ENCODE assay signal across 8 cellular contexts in the genomic region with DNA sequence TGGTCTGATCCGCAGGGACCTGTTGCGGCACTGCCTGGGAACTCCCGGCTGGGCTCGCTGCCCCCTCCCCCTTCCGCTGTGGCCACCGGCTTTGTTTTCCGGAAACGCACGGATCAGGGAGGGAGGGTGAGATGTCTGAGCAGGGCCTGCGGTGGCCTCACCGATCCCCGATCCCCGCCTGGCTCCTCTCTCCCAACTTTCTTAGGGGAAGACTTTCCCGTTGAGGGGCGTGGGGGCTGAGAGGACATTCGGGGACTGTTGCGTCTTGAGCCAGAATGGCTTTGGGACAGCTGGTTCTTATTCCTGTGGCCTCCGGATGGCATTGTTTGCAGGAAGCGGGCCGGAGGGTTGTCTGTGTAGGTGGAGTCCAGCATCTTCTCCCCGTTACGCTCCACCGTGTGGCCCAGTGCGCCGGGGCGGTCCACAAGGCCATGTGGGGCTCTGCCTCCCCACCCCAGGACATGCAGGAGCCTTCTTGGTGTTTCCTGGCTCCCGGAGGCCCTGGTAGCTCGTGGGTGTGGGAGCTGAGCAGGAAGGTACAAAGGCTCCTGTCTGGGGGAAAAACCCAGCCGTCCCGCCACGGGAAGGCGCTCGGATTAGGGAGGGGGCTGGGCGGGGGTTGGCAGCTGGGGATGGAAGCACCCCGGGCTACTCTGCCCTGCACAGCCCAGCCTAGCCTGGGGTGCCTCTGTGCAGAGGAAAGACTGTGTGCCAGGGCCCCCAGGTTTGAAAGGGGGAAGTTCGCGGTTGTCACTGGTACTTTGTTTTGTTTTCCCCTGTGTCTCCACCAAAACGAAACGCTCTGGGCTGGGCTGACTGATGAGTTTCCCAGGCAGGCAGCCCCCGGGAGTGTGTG. TPM values are rescaled to one million over a fixed set of nuclear protein-coding genes. Genes with fewer than 3 reads are reported as not detected.
DNase-seq lines count a peak whose midpoint lies in the region; ATAC-seq and TF ChIP-seq lines count a peak whose summit lies in the region.

No MANE protein-coding gene starts in this region.

- H3K9me3 Mint-ChIP-seq in CD8-positive, alpha-beta T cell, result no peaks in the 10 kb centered on the region

- ATAC-seq in CD8-positive, alpha-beta T cell, result peak; percentile 52
- no peak for ATAC-seq in GM21515 (IDR thresholded peaks at IDR 0.05; ENCODE audit: unreplicated experiment)

- peak overlapping the region; percentile 100 for H3K4me3 ChIP-seq in CD8-positive, alpha-beta T cell (ENCODE audit: low read depth, low read length)
- H3K4me3 ChIP-seq in HAP-1, result peak overlapping the region; percentile 82
- peak overlapping the region; percentile 88 for H3K4me3 ChIP-seq in NT2/D1 (ENCODE audit: insufficient read length, low read depth)
- H3K4me3 ChIP-seq in mucosa of rectum (ENCODE audit: low read length in 2 of 2), result peak overlapping the region; percentile 83 to 85

- peak overlapping the region; percentile 96 for H3K9ac ChIP-seq in NT2/D1 (ENCODE audit: insufficient read length, low read depth)
- H3K9ac ChIP-seq in mucosa of rectum (ENCODE audit: low read depth in 1 of 2, low read length in 2 of 2), result peak overlapping the region; percentile 76 to 81

- H3K4me1 ChIP-seq in CD8-positive, alpha-beta T cell (ENCODE audit: insufficient read depth, low read length), result peaks cover 34% of the 10 kb centered on the region
- peaks cover 14% of the 10 kb centered on the region for H3K4me1 ChIP-seq in HAP-1
- H3K4me1 ChIP-seq in NT2/D1 (ENCODE audit: insufficient read depth, insufficient read length), result peaks cover 33% of the 10 kb centered on the region
- peaks cover 16 to 28% of the 10 kb centered on the region in 2 donors for H3K4me1 ChIP-seq in mucosa of rectum (ENCODE audit: control insufficient read depth in 2 of 2, insufficient read depth in 2 of 2, low read length in 2 of 2)

- in situ Hi-C loops in HAP-1 (cut with MboI; ENCODE audit: low sequenced_read_pairs), result no loop called here

- H3K27me3 Mint-ChIP-seq in CD8-positive, alpha-beta T cell (ENCODE audit: low read depth), result no peaks in the 10 kb centered on the region

- H3K36me3 ChIP-seq in CD8-positive, alpha-beta T cell (ENCODE audit: insufficient read depth, low read length), result no peaks in the 10 kb centered on the region
- H3K36me3 ChIP-seq in HAP-1 (replicated peaks) (no peaks in the 10 kb centered on the region), NT2/D1 (ENCODE audit: insufficient read depth, insufficient read length, low read length) (peaks cover 14% of the 10 kb centered on the region), mucosa of rectum (ENCODE audit: control insufficient read depth in 2 of 2, insufficient read depth in 2 of 2, low read length in 2 of 2) (no peaks in the 10 kb centered on the region)

- peak overlapping the region; percentile 98 for H3K27ac ChIP-seq in CD8-positive, alpha-beta T cell (ENCODE audit: low read depth, low read length)
- H3K27ac ChIP-seq in epithelial cell of prostate (peak overlapping the region; percentile 99), mucosa of rectum (ENCODE audit: low read depth in 2 of 2, low read length in 2 of 2) (peak overlapping the region; percentile 91 to 95)

- no peaks in the 10 kb centered on the region for H3K27me3 ChIP-seq in CD8-positive, alpha-beta T cell (ENCODE audit: insufficient read depth, low read length)
- no peaks in the 10 kb centered on the region for H3K27me3 ChIP-seq in HAP-1 (ENCODE audit: low read depth)
- no peaks in the 10 kb centered on the region for H3K27me3 ChIP-seq in NT2/D1 (ENCODE audit: insufficient read depth, insufficient read length)
- no peaks in the 10 kb centered on the region for H3K27me3 ChIP-seq in mucosa of rectum (ENCODE audit: control insufficient read depth in 2 of 2, insufficient read depth in 2 of 2, low read length in 2 of 2)

- CTCF ChIA-PET in CD8-positive, alpha-beta T cell (lab: Charles Lee), result interaction anchor here (1.5 kb wide), 1 partner anchor 12 kb away, joined by 8 read pairs; no protein-coding TSS in a partner anchor

- DNase-seq in CD8-positive, alpha-beta T cell, result peak; percentile 65 to 90 (median 83)
- peak; percentile 76 to 90 for DNase-seq in HAP-1 (ENCODE audit: low spot score in 2 of 2)
- peak; percentile 72 for DNase-seq in NT2/D1 (ENCODE audit: low read depth, low spot score)
- peak; percentile 80 for DNase-seq in activated T-cell treated with anti-CD3 and anti-CD28 coated beads, Interleukin-2, amount 50 U/mL, for 1 hour
- DNase-seq in epithelial cell of prostate (ENCODE audit: low read depth, low spot score), result no peak
- peak; percentile 53 to 61 for DNase-seq in stimulated activated CD8-positive, alpha-beta memory T cell treated with anti-CD3 and anti-CD28 coated beads, Interleukin-7, amount 100 ng/mL, for 1 hour (ENCODE audit: low read depth in 2 of 2)

- intact Hi-C loops in CD8-positive, alpha-beta T cell (cut with DNase I, micrococcal nuclease), result loop anchor here in 1 of 2 experiments (1.0 kb wide), 1 partner anchor 13 kb away; no protein-coding TSS in a partner anchor

- peak overlapping the region; percentile 93 for H3K4me3 Mint-ChIP-seq in CD8-positive, alpha-beta T cell

- H3K4me1 Mint-ChIP-seq in CD8-positive, alpha-beta T cell (ENCODE audit: low read depth), result peaks cover 30% of the 10 kb centered on the region

- H3K27ac Mint-ChIP-seq in CD8-positive, alpha-beta T cell, result peak overlapping the region; percentile 93

- H3K9me3 ChIP-seq in CD8-positive, alpha-beta T cell (ENCODE audit: low read length), result no peaks in the 10 kb centered on the region
- H3K9me3 ChIP-seq in HAP-1 (no peaks in the 10 kb centered on the region), NT2/D1 (ENCODE audit: insufficient read depth, low read length) (no peaks in the 10 kb centered on the region), mucosa of rectum (ENCODE audit: control insufficient read depth in 2 of 2, low read length in 2 of 2) (no peaks in the 10 kb centered on the region)

- H3K36me3 Mint-ChIP-seq in CD8-positive, alpha-beta T cell, result peaks cover 18% of the 10 kb centered on the region

- POLR2A ChIA-PET in CD8-positive, alpha-beta T cell (lab: Charles Lee), result interaction anchor here (0.6 to 1.4 kb wide), 6 partner anchors 12 to 109 kb away, joined by 3 to 6 read pairs (median 3); a partner anchor contains a TSS

- no peak for TF ChIP-seq CTCF in CD8-positive, alpha-beta T cell (IDR thresholded peaks at IDR 0.05)

RNA-seq across cellular contexts. Expression of a gene that starts 1.3 kb away (rescaled TPM):
- total RNA-seq in CD8-positive, alpha-beta T cell, result 100 to 1,000 TPM; 140 to 141 TPM

RNA-seq across cellular contexts. Expression of a gene that starts 37.1 kb away (rescaled TPM):
- total RNA-seq in CD8-positive, alpha-beta T cell, result 1 to 10 TPM; 6.4 to 7.3 TPM

RNA-seq across cellular contexts. Expression of a gene that starts 37.1 kb away (rescaled TPM):
- 10 to 100 TPM; 18.5 to 19.2 TPM for total RNA-seq in CD8-positive, alpha-beta T cell

RNA-seq across cellular contexts. Expression of a gene that starts 57.0 kb away (rescaled TPM):
- 100 to 1,000 TPM; 204 TPM for total RNA-seq in CD8-positive, alpha-beta T cell
